ENCODE assay signal across 10 cellular contexts in the genomic region with DNA sequence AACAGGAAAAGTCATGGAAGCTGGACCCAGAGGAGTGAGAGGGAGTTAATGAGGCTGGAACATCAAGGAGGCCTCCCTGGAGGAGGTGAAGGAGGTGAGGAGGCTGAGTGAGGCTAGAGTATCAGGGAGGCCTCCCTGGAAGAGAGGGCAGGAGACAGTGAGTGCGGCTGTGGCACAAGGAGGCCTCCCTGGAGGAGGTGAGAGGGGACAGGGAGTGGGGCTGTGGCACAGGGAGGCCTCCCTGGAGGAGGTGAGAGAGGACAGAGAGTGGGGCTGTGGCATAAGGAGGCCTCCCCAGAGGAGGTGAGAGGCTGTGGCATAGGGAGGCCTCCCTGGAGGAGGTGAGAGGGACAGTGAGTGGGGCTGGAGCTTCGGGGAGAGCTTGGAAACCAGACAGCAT. TPM values are rescaled to one million over a fixed set of nuclear protein-coding genes. Genes with fewer than 3 reads are reported as not detected.
DNase-seq lines count a peak whose midpoint lies in the region; TF ChIP-seq lines count a peak whose summit lies in the region.
"Had no signal": no experiment of that assay in that cellular context is flagged by ENCODE, and none has a peak within 500 bp of the region (broad histone marks: within the 10 kb centered on the region; RNA-seq: fewer than 3 reads in every experiment).

No MANE protein-coding gene starts in this region.

- H3K4me3 ChIP-seq in BLaER1 (peak overlapping the region; percentile 46; the same call in 1 of the 2 replicates), Loucy (ENCODE audit: low read length, poor library complexity, severe bottlenecking) (no peak overlapping the region), neural progenitor cell (no peak overlapping the region), OCI-LY7 (ENCODE audit: low read depth, low read length, poor library complexity, severe bottlenecking) (no peak overlapping the region), MG63 (no peak overlapping the region)

- H3K4me1 Mint-ChIP-seq in neural progenitor cell = peaks cover 30% of the 10 kb centered on the region

- H3K9ac ChIP-seq in BLaER1 (peak overlapping the region; percentile 58), Loucy (ENCODE audit: low read depth, low read length, poor library complexity, severe bottlenecking) (peak overlapping the region; percentile 49), neural progenitor cell (no peak overlapping the region)

- H3K79me2 ChIP-seq in Loucy (ENCODE audit: insufficient read depth, low read length) (no peaks in the 10 kb centered on the region), neural progenitor cell (ENCODE audit: low read depth) (no peaks in the 10 kb centered on the region), OCI-LY7 (ENCODE audit: insufficient read depth, low read depth, low read length) (no peaks in the 10 kb centered on the region)

- H3K9me2 ChIP-seq in Loucy (replicated peaks; ENCODE audit: low read depth, low read length) (no peaks in the 10 kb centered on the region), OCI-LY7 (ENCODE audit: insufficient read depth, low read length) (no peaks in the 10 kb centered on the region)

- no peaks in the 10 kb centered on the region for H3F3A ChIP-seq in Loucy (ENCODE audit: low read depth)
- peaks cover 9% of the 10 kb centered on the region for H3F3A ChIP-seq in neural progenitor cell (ENCODE audit: low read depth)

- no TSS peak for BruUV-seq in OCI-LY7 (replicated peaks; lab: Mats Ljungman, UMichigan)

- TF ChIP-seq CTCF in Loucy (conservative IDR thresholded peaks at IDR 0.05; ENCODE audit: low read length) (no peak), neural progenitor cell (IDR thresholded peaks at IDR 0.05) (no peak), OCI-LY7 (conservative IDR thresholded peaks at IDR 0.05; ENCODE audit: low read length) (no peak)

- H3K27me3 ChIP-seq in BLaER1 (peaks cover 5% of the 10 kb centered on the region; the same call in 1 of the 2 replicates), Loucy (ENCODE audit: insufficient read depth, low read length, poor library complexity, severe bottlenecking) (no peaks in the 10 kb centered on the region), neural progenitor cell (peaks cover 9% of the 10 kb centered on the region), MG63 (no peaks in the 10 kb centered on the region)

- H2AFZ ChIP-seq in Loucy (ENCODE audit: low read length) (no peak overlapping the region), neural progenitor cell (replicated peaks) (no peak overlapping the region), OCI-LY7 (ENCODE audit: low read length) (no peak overlapping the region)

- H3K27me3 Mint-ChIP-seq in neural progenitor cell (ENCODE audit: insufficient read depth, low read depth) = peaks cover 10% of the 10 kb centered on the region

- no peak overlapping the region for H3K4me3 Mint-ChIP-seq in neural progenitor cell

- peaks cover 75% of the 10 kb centered on the region for H3K4me1 ChIP-seq in BLaER1
- H3K4me1 ChIP-seq in Loucy (ENCODE audit: insufficient read depth, low read length, poor library complexity, severe bottlenecking) = peaks cover 14% of the 10 kb centered on the region
- H3K4me1 ChIP-seq in neural progenitor cell = peaks cover 16% of the 10 kb centered on the region
- H3K4me1 ChIP-seq in OCI-LY7 (ENCODE audit: insufficient read depth, low read length, poor library complexity, severe bottlenecking) = peaks cover 30% of the 10 kb centered on the region

- DNase-seq in caudate nucleus (lab: John Stamatoyannopoulos, UW) = no peak
- no peak for DNase-seq in neural progenitor cell (ENCODE audit: low spot score)
- no peak for DNase-seq in OCI-LY7 (ENCODE audit: low spot score)
- DNase-seq in dermis blood vessel endothelial cell = no peak
- DNase-seq in MG63 = no peak
- DNase-seq in NCI-H524 (lab: John Stamatoyannopoulos, UW) = no peak
- DNase-seq: DMS 273 treated with DMSO at 0.1 percent for 48 hours; effector CD4-positive, alpha-beta T cell had no signal

- H3K27ac ChIP-seq in BLaER1 (peak overlapping the region; percentile 81), caudate nucleus (ENCODE audit: low read depth, low read length) (peak overlapping the region; percentile 74), neural progenitor cell (no peak overlapping the region), OCI-LY7 (ENCODE audit: low read depth, low read length, poor library complexity, severe bottlenecking) (no peak overlapping the region)

- H3K9me3 ChIP-seq in BLaER1 (no peaks in the 10 kb centered on the region), Loucy (ENCODE audit: insufficient read depth, low read depth, low read length) (no peaks in the 10 kb centered on the region), neural progenitor cell (ENCODE audit: low read depth) (no peaks in the 10 kb centered on the region), OCI-LY7 (ENCODE audit: low read length) (no peaks in the 10 kb centered on the region), MG63 (no peaks in the 10 kb centered on the region)

- peaks cover 2% of the 10 kb centered on the region for H3K36me3 Mint-ChIP-seq in neural progenitor cell

- CTCF ChIA-PET in OCI-LY7 (lab: Charles Lee; ENCODE audit: unreplicated experiment) = no interaction called here

- no peaks in the 10 kb centered on the region for H3K9me3 Mint-ChIP-seq in neural progenitor cell

- H4K20me1 ChIP-seq in BLaER1 (peaks cover 37% of the 10 kb centered on the region), Loucy (ENCODE audit: insufficient read depth, low read length, poor library complexity, severe bottlenecking) (no peaks in the 10 kb centered on the region), neural progenitor cell (ENCODE audit: low read depth) (peaks cover 20% of the 10 kb centered on the region), OCI-LY7 (ENCODE audit: insufficient read depth, low read length) (no peaks in the 10 kb centered on the region)

- H3K36me3 ChIP-seq in BLaER1 (peaks cover 20% of the 10 kb centered on the region; the same call in 1 of the 2 replicates), Loucy (ENCODE audit: insufficient read depth, low read length) (no peaks in the 10 kb centered on the region), neural progenitor cell (no peaks in the 10 kb centered on the region), OCI-LY7 (ENCODE audit: insufficient read depth, low read length) (no peaks in the 10 kb centered on the region), MG63 (peaks cover 5% of the 10 kb centered on the region; the same call in 1 of the 2 replicates)

- H3K4me2 ChIP-seq in BLaER1 (peak overlapping the region; percentile 100), Loucy (ENCODE audit: low read depth, low read length, poor library complexity, severe bottlenecking) (peak overlapping the region; percentile 67), neural progenitor cell (no peak overlapping the region), OCI-LY7 (ENCODE audit: low read length) (no peak overlapping the region)

- H3K27ac Mint-ChIP-seq in neural progenitor cell = peak overlapping the region; percentile 38

- intact Hi-C loops in OCI-LY7 (cut with micrococcal nuclease; ENCODE audit: unreplicated experiment) = no loop called here

- POLR2A ChIA-PET in OCI-LY7 (lab: Charles Lee) = no interaction called here

RNA-seq across cellular contexts. Expression of gene CAMKK1, which starts 5.5 kb away (rescaled TPM):
- total RNA-seq in neural progenitor cell (ENCODE audit: low replicate concordance) (2.9 and 6.4 TPM in 2 replicates), OCI-LY7 (2022) (2.7 and 3.5 TPM in 2 replicates), dermis blood vessel endothelial cell (0.79 and 2.2 TPM in 2 replicates)
- 2.6 and 2.7 TPM in 2 replicates for total RNA-seq in OCI-LY7 (2014; rRNA removed; shearing (Covaris generic))
- total RNA-seq in MG63 (2014; rRNA removed; shearing (Covaris generic); ENCODE audit: low replicate concordance) = 3.1 and 3.9 TPM in 2 replicates

RNA-seq across cellular contexts. Expression of gene P2RX1, which starts 28.9 kb away (rescaled TPM):
- total RNA-seq in neural progenitor cell (ENCODE audit: low replicate concordance) (not detected in 2 replicates), OCI-LY7 (2022) (3.3 and 4.5 TPM in 2 replicates), dermis blood vessel endothelial cell (not detected in 2 replicates)
- total RNA-seq in OCI-LY7 (2014; rRNA removed; shearing (Covaris generic)) = 0.41 and 0.69 TPM in 2 replicates
- total RNA-seq in MG63 (2014; rRNA removed; shearing (Covaris generic); ENCODE audit: low replicate concordance) = not detected in 2 replicates

RNA-seq across cellular contexts. Expression of gene NCBP3, which starts 41.3 kb away (rescaled TPM):
- total RNA-seq in neural progenitor cell (ENCODE audit: low replicate concordance) = 55.7 and 72.4 TPM in 2 replicates
- 24.5 and 56.5 TPM in 2 replicates for total RNA-seq in OCI-LY7 (2014; rRNA removed; shearing (Covaris generic))
- total RNA-seq in OCI-LY7 (2022) = 45.7 and 47.8 TPM in 2 replicates
- total RNA-seq in dermis blood vessel endothelial cell = 20.9 and 23.8 TPM in 2 replicates
- 6.6 and 10.2 TPM in 2 replicates for total RNA-seq in MG63 (2014; rRNA removed; shearing (Covaris generic); ENCODE audit: low replicate concordance)

Comparison
In these comparisons a context has a peak if more than half of its experiments do, and no peak if none do; other contexts are left out.
1. H3K27ac ChIP-seq: peak in BLaER1 (single experiment) and caudate nucleus (single experiment); none in neural progenitor cell (single experiment) and OCI-LY7 (single experiment).
2. H3K4me2 ChIP-seq: peak in BLaER1 (single experiment) and Loucy (single experiment); none in neural progenitor cell (single experiment) and OCI-LY7 (single experiment).